17 cellular contexts compared by ENCODE assay signal in genomic region chr6:124535746-124536145, GRCh38.
DNase-seq lines count a peak whose midpoint lies in the region; ATAC-seq and TF ChIP-seq lines count a peak whose summit lies in the region.
"Had no signal": no experiment of that assay in that cellular context is flagged by ENCODE, and none has a peak within 500 bp of the region (broad histone marks: within the 10 kb centered on the region; RNA-seq: fewer than 3 reads in every experiment).

No MANE protein-coding gene starts in this region.

- no peaks in the 10 kb centered on the region for H3K79me1 ChIP-seq in mesenchymal stem cell (replicated peaks; ENCODE audit: low read length, poor library complexity, severe bottlenecking)

- H3K4me2 ChIP-seq in mammary epithelial cell (ENCODE audit: insufficient read depth, low read depth, low read length) = no peak overlapping the region
- no peak overlapping the region for H3K4me2 ChIP-seq in mesenchymal stem cell (ENCODE audit: low read length, poor library complexity, severe bottlenecking)
- no peak overlapping the region for H3K4me2 ChIP-seq in hepatocyte

- no peaks in the 10 kb centered on the region for H3K9me3 Mint-ChIP-seq in Calu3 (ENCODE audit: low read depth, unreplicated experiment)
- H3K9me3 Mint-ChIP-seq: T-helper 2 cell treated with Interferon-gamma antibody and Interleukin-4, amounts not matched to agents 5 μg/mL and 100 μg/mL, for 36 hours had no signal

- 39% methylated on average over 7 of the region's 9 CpGs for WGBS in mammary epithelial cell (ENCODE audit: low coverage, missing lambda C conversion rate)
- 58% methylated on average over 6 of the region's 9 CpGs for WGBS in mesenchymal stem cell
- WGBS in hepatocyte (ENCODE audit: low lambda C conversion rate, missing lambda C conversion rate) = 57% methylated on average over 9 of the region's 9 CpGs

- no peaks in the 10 kb centered on the region for H3K36me3 Mint-ChIP-seq in Calu3 (ENCODE audit: insufficient read depth, unreplicated experiment)
- H3K36me3 Mint-ChIP-seq: activated naive CD4-positive, alpha-beta T cell treated with anti-CD3 and anti-CD28 coated beads, Interleukin-2, amount 50 U/mL, for 72 hours had no signal

- no peaks in the 10 kb centered on the region for H3K27me3 Mint-ChIP-seq in Calu3 (ENCODE audit: unreplicated experiment)

- H3K4me1 Mint-ChIP-seq in Calu3 (ENCODE audit: low read depth, unreplicated experiment) = peaks cover 23% of the 10 kb centered on the region

- H3K4me3 ChIP-seq in mammary epithelial cell (replicated peaks in 1 of 3; ENCODE audit: insufficient read depth in 1 of 3, low read depth in 2 of 3, low read length in 3 of 3) (no peak overlapping the region), mesenchymal stem cell (ENCODE audit: insufficient read depth in 1 of 2, low read depth in 1 of 2, low read length in 2 of 2) (no peak overlapping the region), hepatocyte (no peak overlapping the region)
- H3K4me3 ChIP-seq: heart left ventricle, Peyer's patch had no signal

- H3K4me1 ChIP-seq in mammary epithelial cell (ENCODE audit: insufficient read depth, low read length) (no peaks in the 10 kb centered on the region), mesenchymal stem cell (ENCODE audit: control insufficient read depth, insufficient read depth, low read depth, low read length) (no peaks in the 10 kb centered on the region), hepatocyte (ENCODE audit: insufficient read depth) (no peaks in the 10 kb centered on the region)
- H3K4me1 ChIP-seq: BE2C, heart left ventricle, parathyroid adenoma, Peyer's patch had no signal

- TF ChIP-seq CTCF in Calu3 (IDR thresholded peaks at IDR 0.05; ENCODE audit: unreplicated experiment) (no peak), mammary epithelial cell (conservative IDR thresholded peaks at IDR 0.05 in 1 of 2, IDR thresholded peaks at IDR 0.05 in 1 of 2; ENCODE audit: extremely low read depth in 1 of 2, insufficient read depth in 1 of 2, low read depth in 1 of 2, low read length in 2 of 2) (no peak), hepatocyte (IDR thresholded peaks at IDR 0.05; ENCODE audit: poor library complexity) (no peak)

- H4K20me1 ChIP-seq in mammary epithelial cell (ENCODE audit: insufficient read depth, low read length) = no peaks in the 10 kb centered on the region
- H4K20me1 ChIP-seq in hepatocyte (ENCODE audit: insufficient read depth, poor library complexity, severe bottlenecking) = no peaks in the 10 kb centered on the region

- H3K36me3 ChIP-seq in mammary epithelial cell (ENCODE audit: insufficient read depth, low read length) (no peaks in the 10 kb centered on the region), mesenchymal stem cell (ENCODE audit: control insufficient read depth in 1 of 2, insufficient read depth in 2 of 2, low read depth in 1 of 2, low read length in 2 of 2) (no peaks in the 10 kb centered on the region), hepatocyte (replicated peaks; ENCODE audit: insufficient read depth, low read depth) (no peaks in the 10 kb centered on the region)
- H3K36me3 ChIP-seq: BE2C, heart left ventricle, Peyer's patch had no signal

- H3K27me3 ChIP-seq in mammary epithelial cell (ENCODE audit: insufficient read depth, low read length) = peaks cover 10% of the 10 kb centered on the region
- H3K27me3 ChIP-seq in mesenchymal stem cell (ENCODE audit: control insufficient read depth in 1 of 2, insufficient read depth in 1 of 2, low read length in 2 of 2) = no peaks in the 10 kb centered on the region
- H3K27me3 ChIP-seq in hepatocyte = no peaks in the 10 kb centered on the region
- H3K27me3 ChIP-seq: BE2C, heart left ventricle, Peyer's patch had no signal

- H3K14ac ChIP-seq in mesenchymal stem cell (ENCODE audit: low read length in 2 of 2) = no peak overlapping the region

- H3K23ac ChIP-seq in mesenchymal stem cell (ENCODE audit: low read length in 2 of 2) = no peak overlapping the region

- no peak overlapping the region for H2BK120ac ChIP-seq in mesenchymal stem cell (ENCODE audit: low read depth, low read length)

- CTCF ChIA-PET in Calu3 (lab: Charles Lee) = interaction anchor here (1.0 kb wide), 1 partner anchor 16 kb away, joined by 3 read pairs; no protein-coding TSS in a partner anchor
- CTCF ChIA-PET in mammary epithelial cell (lab: Charles Lee; ENCODE audit: low non-redundant PET) = no interaction called here

- peak overlapping the region in 1 of 2 experiments; percentile 10 for H2BK12ac ChIP-seq in mesenchymal stem cell (ENCODE audit: low read length in 2 of 2)

- H4K91ac ChIP-seq in mesenchymal stem cell (ENCODE audit: low read length) = no peak overlapping the region

- H2BK5ac ChIP-seq in mesenchymal stem cell (ENCODE audit: low read depth, low read length, poor library complexity, severe bottlenecking) = no peak overlapping the region

- H2BK15ac ChIP-seq in mesenchymal stem cell (ENCODE audit: low read depth, poor library complexity, severe bottlenecking) = no peak overlapping the region

- dilution Hi-C loops in mammary epithelial cell (cut with HindIII; ENCODE audit: low sequenced_read_pairs) = no loop called here

- peak; percentile 39 for DNase-seq in Calu3
- DNase-seq in NCI-H146 treated with DMSO at 0.1 percent for 48 hours (lab: John Stamatoyannopoulos, UW; ENCODE audit: unreplicated experiment) = peak; percentile 66
- peak; percentile 51 for DNase-seq in mammary epithelial cell
- DNase-seq in mesenchymal stem cell = peak; percentile 71
- no peak for DNase-seq in hepatocyte (ENCODE audit: low spot score)
- no peak for DNase-seq in SK-N-DZ (ENCODE audit: low spot score)
- DNase-seq in activated naive CD4-positive, alpha-beta T cell treated with Interleukin-2 at 50 U/mL for 16 hours = no peak
- DNase-seq: activated CD8-positive, alpha-beta memory T cell treated with anti-CD3 and anti-CD28 coated beads for 24 hours; BE2C; heart left ventricle; KBM-7; NCI-H2081 treated with DMSO at 0.1 percent for 48 hours; Peyer's patch had no signal

- H3K9me2 ChIP-seq in hepatocyte (replicated peaks; ENCODE audit: insufficient read depth) = no peaks in the 10 kb centered on the region

- BruUV-seq in Calu3 (replicated peaks; lab: Mats Ljungman, UMichigan) = no TSS peak
- BruUV-seq in mammary epithelial cell (replicated peaks; lab: Mats Ljungman, UMichigan) = no TSS peak

- no peak overlapping the region for H2AK5ac ChIP-seq in mesenchymal stem cell (ENCODE audit: low read length, severe bottlenecking)

- peak overlapping the region; percentile 48 for H3K27ac Mint-ChIP-seq in Calu3 (ENCODE audit: unreplicated experiment)
- H3K27ac Mint-ChIP-seq: activated naive CD4-positive, alpha-beta T cell treated with anti-CD3 and anti-CD28 coated beads, Interleukin-2, amount 50 U/mL, for 72 hours; T-helper 2 cell treated with Interferon-gamma antibody and Interleukin-4, amounts not matched to agents 5 μg/mL and 100 μg/mL, for 36 hours had no signal

- H3K4ac ChIP-seq in mesenchymal stem cell (ENCODE audit: low read depth in 1 of 2, low read length in 2 of 2) = no peak overlapping the region

- H3K79me2 ChIP-seq in mammary epithelial cell (ENCODE audit: insufficient read depth, low read length) (no peaks in the 10 kb centered on the region), hepatocyte (no peaks in the 10 kb centered on the region)
- H3K79me2 ChIP-seq: parathyroid adenoma had no signal

- no peak overlapping the region for H4K8ac ChIP-seq in mesenchymal stem cell (ENCODE audit: low read length)

- H3K4me3 Mint-ChIP-seq in Calu3 (ENCODE audit: low read depth, unreplicated experiment) = no peak overlapping the region
- H3K4me3 Mint-ChIP-seq: T-helper 2 cell treated with Interferon-gamma antibody and Interleukin-4, amounts not matched to agents 5 μg/mL and 100 μg/mL, for 36 hours had no signal

- intact Hi-C loops in Calu3 (cut with micrococcal nuclease; ENCODE audit: unreplicated experiment) = no loop called here
- intact Hi-C loops in mammary epithelial cell (cut with micrococcal nuclease) = no loop called here

- H3K9ac ChIP-seq in mammary epithelial cell (ENCODE audit: insufficient read depth, low read length) (no peak overlapping the region), mesenchymal stem cell (ENCODE audit: low read length) (no peak overlapping the region)
- H3K9ac ChIP-seq: parathyroid adenoma had no signal

- in situ Hi-C loops in mammary epithelial cell (cut with MboI; ENCODE audit: low sequenced_read_pairs in 2 of 2) = no loop called here

- H3K9me3 ChIP-seq in mammary epithelial cell (replicated peaks; ENCODE audit: insufficient read depth, low read length) (no peaks in the 10 kb centered on the region), mesenchymal stem cell (ENCODE audit: control insufficient read depth, low read length) (no peaks in the 10 kb centered on the region), hepatocyte (ENCODE audit: low read depth) (no peaks in the 10 kb centered on the region)
- H3K9me3 ChIP-seq: BE2C, heart left ventricle, Peyer's patch had no signal

- no peak overlapping the region for H3K27ac ChIP-seq in mammary epithelial cell (ENCODE audit: insufficient read depth, low read depth, low read length)
- no peak overlapping the region for H3K27ac ChIP-seq in mesenchymal stem cell (ENCODE audit: low read length, poor library complexity, severe bottlenecking)
- H3K27ac ChIP-seq in hepatocyte = no peak overlapping the region
- H3K27ac ChIP-seq: heart left ventricle, parathyroid adenoma, Peyer's patch had no signal

- H2AFZ ChIP-seq in mammary epithelial cell (ENCODE audit: low read depth, low read length) (no peak overlapping the region), mesenchymal stem cell (ENCODE audit: low read depth, low read length) (no peak overlapping the region), hepatocyte (no peak overlapping the region)
- H2AFZ ChIP-seq: parathyroid adenoma had no signal

- H3K18ac ChIP-seq in mesenchymal stem cell (ENCODE audit: low read depth in 1 of 2, low read length in 2 of 2) = peak overlapping the region in 1 of 2 experiments; percentile 43

- no peak for ATAC-seq in SK-N-SH treated with all-trans-retinoic acid at 6 μM for 48 hours
- ATAC-seq: activated naive CD4-positive, alpha-beta T cell treated with anti-CD3 and anti-CD28 coated beads, Interleukin-2, amount 50 U/mL, for 72 hours; heart left ventricle had no signal

TF ChIP-seq in SK-N-SH treated with all-trans-retinoic acid at 6 μM for 48 hours, 23 proteins besides CTCF, POLR2A, EP300 and RAD21 (continues in another document):
- TF ChIP-seq CSRNP3 (CRISPR knock-in tag; IDR thresholded peaks at IDR 0.05) = no peak
- TF ChIP-seq ZFP3 (CRISPR knock-in tag; IDR thresholded peaks at IDR 0.05) = no peak
- TF ChIP-seq ZNF70 (CRISPR knock-in tag; IDR thresholded peaks at IDR 0.05) = no peak

Comparison
In these comparisons a context has a peak if more than half of its experiments do, and no peak if none do; other contexts are left out.
1. DNase-seq: peak in Calu3 (single experiment), NCI-H146 treated with DMSO at 0.1 percent for 48 hours (single experiment), mammary epithelial cell (single experiment) and mesenchymal stem cell (single experiment); none in hepatocyte (single experiment), SK-N-DZ (single experiment) and activated naive CD4-positive, alpha-beta T cell treated with Interleukin-2 at 50 U/mL for 16 hours (single experiment).